Comparison of ENCODE assay signal across 8 cellular contexts in genomic region chr17:41792835-41793748, GRCh38. TPM values are rescaled to one million over a fixed set of nuclear protein-coding genes. Genes with fewer than 3 reads are reported as not detected.
DNase-seq lines count a peak whose midpoint lies in the region; TF ChIP-seq lines count a peak whose summit lies in the region.

No MANE protein-coding gene starts in this region.

- peak overlapping the region; percentile 14 for H3K27ac Mint-ChIP-seq in dendritic cell treated with granulocyte-macrophage colony-stimulating factor and Interleukin-4, amounts not matched to agents 40 ng/mL and 50 ng/mL, for 4 days
- H3K27ac Mint-ChIP-seq in mesothelial cell of epicardium, result peak overlapping the region; percentile 92

- no peak overlapping the region for H3K4me3 Mint-ChIP-seq in dendritic cell treated with granulocyte-macrophage colony-stimulating factor and Interleukin-4, amounts not matched to agents 40 ng/mL and 50 ng/mL, for 4 days
- H3K4me3 Mint-ChIP-seq in mesothelial cell of epicardium, result peak overlapping the region; percentile 39

- intact Hi-C loops in dendritic cell treated with granulocyte-macrophage colony-stimulating factor and Interleukin-4, amounts not matched to agents 40 ng/mL and 50 ng/mL, for 4 days (cut with micrococcal nuclease), result no loop called here

- peaks cover 65% of the 10 kb centered on the region for H3K4me1 Mint-ChIP-seq in dendritic cell treated with granulocyte-macrophage colony-stimulating factor and Interleukin-4, amounts not matched to agents 40 ng/mL and 50 ng/mL, for 4 days (ENCODE audit: low read depth)
- peaks cover 26% of the 10 kb centered on the region for H3K4me1 Mint-ChIP-seq in mesothelial cell of epicardium

- DNase-seq in ACHN (peak; percentile 60), LoVo (ENCODE audit: low spot score) (peak; percentile 88), mesothelial cell of epicardium (ENCODE audit: low spot score in 2 of 2, unreplicated experiment in 2 of 2) (no peak), NCI-H2107 treated with DMSO at 0.1 percent for 48 hours (lab: John Stamatoyannopoulos, UW; ENCODE audit: unreplicated experiment) (no peak), NCI-H2171 (lab: John Stamatoyannopoulos, UW) (no peak), ecto neural progenitor cell (ENCODE audit: low spot score) (no peak)
- DNase-seq in stimulated activated naive CD4-positive, alpha-beta T cell treated with Interleukin-2 at 50 U/mL for 16 hours (lab: John Stamatoyannopoulos, UW), result no peak

- in situ Hi-C loops in ACHN (cut with HindIII; ENCODE audit: low pct_ligation_motif_present, low pct_unique_long_range_greater_than_20kb, low sequenced_read_pairs), result no loop called here

- no peaks in the 10 kb centered on the region for H3K36me3 Mint-ChIP-seq in dendritic cell treated with granulocyte-macrophage colony-stimulating factor and Interleukin-4, amounts not matched to agents 40 ng/mL and 50 ng/mL, for 4 days (ENCODE audit: low read depth)
- H3K36me3 Mint-ChIP-seq in mesothelial cell of epicardium, result no peaks in the 10 kb centered on the region

- TF ChIP-seq CTCF in mesothelial cell of epicardium (IDR thresholded peaks at IDR 0.05; ENCODE audit: unreplicated experiment), result no peak

- peaks cover 13% of the 10 kb centered on the region for H3K27me3 Mint-ChIP-seq in dendritic cell treated with granulocyte-macrophage colony-stimulating factor and Interleukin-4, amounts not matched to agents 40 ng/mL and 50 ng/mL, for 4 days
- no peaks in the 10 kb centered on the region for H3K27me3 Mint-ChIP-seq in mesothelial cell of epicardium (ENCODE audit: low read depth)

- H3K9me3 Mint-ChIP-seq in dendritic cell treated with granulocyte-macrophage colony-stimulating factor and Interleukin-4, amounts not matched to agents 40 ng/mL and 50 ng/mL, for 4 days, result no peaks in the 10 kb centered on the region
- no peaks in the 10 kb centered on the region for H3K9me3 Mint-ChIP-seq in mesothelial cell of epicardium

RNA-seq across cellular contexts. Expression of gene JUP, which starts 6.6 kb away (rescaled TPM):
- 202 to 207 TPM (median 205 TPM) in 3 replicates for total RNA-seq in mesothelial cell of epicardium

RNA-seq across cellular contexts. Expression of gene P3H4, which starts 18.7 kb away (rescaled TPM):
- 61.0 to 62.0 TPM (median 62.0 TPM) in 3 replicates for total RNA-seq in mesothelial cell of epicardium

RNA-seq across cellular contexts. Expression of gene FKBP10, which starts 19.7 kb away (rescaled TPM):
- 369 to 401 TPM (median 371 TPM) in 3 replicates for total RNA-seq in mesothelial cell of epicardium

RNA-seq across cellular contexts. Expression of gene NT5C3B, which starts 42.9 kb away (rescaled TPM):
- total RNA-seq in mesothelial cell of epicardium, result 68.5 to 75.5 TPM (median 69.6 TPM) in 3 replicates

RNA-seq across cellular contexts. Expression of gene KLHL10, which starts 44.5 kb away (rescaled TPM):
- total RNA-seq in mesothelial cell of epicardium, result 0.16 to 0.27 TPM in 2 of 3 replicates, not detected in the other

Comparison
In these comparisons a context has a peak if more than half of its experiments do, and no peak if none do; other contexts are left out.
1. DNase-seq: peak in ACHN (single experiment) and LoVo (single experiment); none in mesothelial cell of epicardium (0 of 2), NCI-H2107 treated with DMSO at 0.1 percent for 48 hours (single experiment), NCI-H2171 (single experiment), stimulated activated naive CD4-positive, alpha-beta T cell treated with Interleukin-2 at 50 U/mL for 16 hours (single experiment) and ecto neural progenitor cell (single experiment).